ENCODE assay signal across 8 cellular contexts in the genomic region with DNA sequence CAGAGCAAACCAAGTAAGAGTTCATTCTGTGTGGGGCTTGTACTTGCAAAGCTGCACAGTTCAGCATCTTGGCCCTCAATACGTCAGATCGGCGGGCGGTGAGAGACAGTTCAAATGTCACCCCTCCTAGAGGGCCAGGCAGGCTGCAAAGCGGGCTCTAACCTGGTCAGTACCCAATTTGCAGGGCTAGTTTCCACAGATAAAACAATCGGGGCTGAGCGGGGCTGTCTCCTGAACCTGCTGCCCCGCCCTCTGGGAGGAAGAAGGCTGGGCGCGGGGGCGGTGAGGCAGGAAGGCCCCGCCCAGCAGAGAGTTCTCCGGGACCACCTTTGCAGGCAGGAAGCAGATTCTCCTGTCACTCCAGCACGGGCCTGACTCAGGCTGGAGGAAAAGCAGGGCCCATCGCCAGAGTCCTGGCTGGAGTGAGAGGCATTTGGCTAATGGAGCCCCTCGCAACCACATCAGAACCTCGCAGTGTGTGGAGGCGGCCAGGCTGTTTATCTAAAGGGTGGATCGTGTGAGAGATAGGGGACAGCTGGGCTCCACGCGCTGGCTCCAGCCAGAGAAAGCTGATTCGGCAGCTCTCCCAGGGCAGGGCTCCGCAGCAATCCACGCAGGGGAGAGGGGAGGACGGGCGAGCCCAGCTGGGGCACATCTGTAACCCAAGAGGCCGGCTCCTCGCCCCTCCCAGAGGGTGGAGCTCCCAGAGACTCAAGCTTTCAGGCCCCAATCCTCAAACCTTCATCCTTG.
DNase-seq lines count a peak whose midpoint lies in the region; ATAC-seq and TF ChIP-seq lines count a peak whose summit lies in the region.

No MANE protein-coding gene starts in this region.

- peaks cover 8% of the 10 kb centered on the region for H3K27me3 Mint-ChIP-seq in activated naive CD8-positive, alpha-beta T cell treated with anti-CD3 and anti-CD28 coated beads, Interleukin-2, amount 10 ng/mL, durations not matched to agents 7 days and 5 days

- 2% methylated on average over 27 of the region's 28 CpGs for WGBS in prostate gland

- CTCF ChIA-PET in BJ (lab: Yijun Ruan, JAX): interaction anchor here (0.6 to 2.2 kb wide), 7 partner anchors 10 to 116 kb away, joined by 3 to 5 read pairs (median 3); no protein-coding TSS in a partner anchor

- POLR2A ChIA-PET in BJ (lab: Charles Lee): interaction anchor here (0.8 kb wide), 1 partner anchor 15 kb away, joined by 3 read pairs; no protein-coding TSS in a partner anchor
- POLR2A ChIA-PET in activated naive CD8-positive, alpha-beta T cell treated with anti-CD3 and anti-CD28 coated beads, Interleukin-2, amount 10 ng/mL, durations not matched to agents 7 days and 5 days (lab: Charles Lee): interaction anchor here (1.2 to 1.5 kb wide), 3 partner anchors 23 to 29 kb away, joined by 3 to 7 read pairs (median 6); no protein-coding TSS in a partner anchor

- H3K36me3 ChIP-seq in BJ (ENCODE audit: control insufficient read depth, insufficient read depth, low read length) (no peaks in the 10 kb centered on the region; the same call in 1 of the 2 replicates), SJCRH30 (no peaks in the 10 kb centered on the region), prostate gland (no peaks in the 10 kb centered on the region)

- H3K27me3 ChIP-seq in BJ (ENCODE audit: control insufficient read depth, insufficient read depth, low read length): no peaks in the 10 kb centered on the region
- no peaks in the 10 kb centered on the region for H3K27me3 ChIP-seq in SJCRH30
- H3K27me3 ChIP-seq in prostate gland (replicated peaks; ENCODE audit: insufficient read depth): no peaks in the 10 kb centered on the region

- H3K27ac Mint-ChIP-seq in activated naive CD8-positive, alpha-beta T cell treated with anti-CD3 and anti-CD28 coated beads, Interleukin-2, amount 10 ng/mL, durations not matched to agents 7 days and 5 days: peak overlapping the region; percentile 95

- peaks cover 19% of the 10 kb centered on the region for H3K4me1 Mint-ChIP-seq in activated naive CD8-positive, alpha-beta T cell treated with anti-CD3 and anti-CD28 coated beads, Interleukin-2, amount 10 ng/mL, durations not matched to agents 7 days and 5 days

- DNase-seq in BJ (ENCODE audit: low read depth) (peak; percentile 92), GM19238 (ENCODE audit: insufficient read length, low spot score) (peak; percentile 63), SJCRH30 (peak; percentile 95 to 96), cardiac septum (ENCODE audit: low spot score) (peak; percentile 87), prostate gland (ENCODE audit: low spot score) (peak; percentile 71), KG1 (lab: John Stamatoyannopoulos, UW) (no peak)
- DNase-seq in activated naive CD8-positive, alpha-beta T cell treated with anti-CD3 and anti-CD28 coated beads, Interleukin-2, amount 10 ng/mL, durations not matched to agents 7 days and 5 days: peak; percentile 79

- H3K4me3 ChIP-seq in BJ (ENCODE audit: low read depth, low read length) (peak overlapping the region; percentile 26), SJCRH30 (peak overlapping the region; percentile 45), prostate gland (peak overlapping the region; percentile 25 to 35)

- peak overlapping the region; percentile 92 for H3K4me3 Mint-ChIP-seq in activated naive CD8-positive, alpha-beta T cell treated with anti-CD3 and anti-CD28 coated beads, Interleukin-2, amount 10 ng/mL, durations not matched to agents 7 days and 5 days

- no peaks in the 10 kb centered on the region for H3K36me3 Mint-ChIP-seq in activated naive CD8-positive, alpha-beta T cell treated with anti-CD3 and anti-CD28 coated beads, Interleukin-2, amount 10 ng/mL, durations not matched to agents 7 days and 5 days

- TF ChIP-seq CTCF in BJ (IDR thresholded peaks at IDR 0.05; ENCODE audit: insufficient read depth, low read depth, low read length) (no peak), prostate gland (IDR thresholded peaks at IDR 0.05) (no peak)

- H3K27ac ChIP-seq in SJCRH30 (peak overlapping the region; percentile 60), prostate gland (peak overlapping the region; percentile 67 to 79)

- ATAC-seq in HG03439 (IDR thresholded peaks at IDR 0.05; ENCODE audit: unreplicated experiment): peak; percentile 56
- peak; percentile 86 for ATAC-seq in activated naive CD8-positive, alpha-beta T cell treated with anti-CD3 and anti-CD28 coated beads, Interleukin-2, amount 10 ng/mL, durations not matched to agents 7 days and 5 days (ENCODE audit: low read depth)

- H3K4me1 ChIP-seq in SJCRH30: no peaks in the 10 kb centered on the region; the same call in 1 of the 2 replicates
- no peaks in the 10 kb centered on the region for H3K4me1 ChIP-seq in prostate gland (replicated peaks)

- intact Hi-C loops in cardiac septum (cut with DNase I) (no loop called here), prostate gland (cut with DNase I) (loop anchor here (5.0 kb wide), 1 partner anchor 80 kb away; no protein-coding TSS in a partner anchor)

- no peaks in the 10 kb centered on the region for H3K9me3 ChIP-seq in SJCRH30 (replicated peaks)
- H3K9me3 ChIP-seq in prostate gland: no peaks in the 10 kb centered on the region

- H3K9me3 Mint-ChIP-seq in activated naive CD8-positive, alpha-beta T cell treated with anti-CD3 and anti-CD28 coated beads, Interleukin-2, amount 10 ng/mL, durations not matched to agents 7 days and 5 days: peaks cover 2% of the 10 kb centered on the region

- peak; percentile 51 for TF ChIP-seq POLR2A in prostate gland (IDR thresholded peaks at IDR 0.05)
